14 cellular contexts compared by ENCODE assay signal in the genomic region with DNA sequence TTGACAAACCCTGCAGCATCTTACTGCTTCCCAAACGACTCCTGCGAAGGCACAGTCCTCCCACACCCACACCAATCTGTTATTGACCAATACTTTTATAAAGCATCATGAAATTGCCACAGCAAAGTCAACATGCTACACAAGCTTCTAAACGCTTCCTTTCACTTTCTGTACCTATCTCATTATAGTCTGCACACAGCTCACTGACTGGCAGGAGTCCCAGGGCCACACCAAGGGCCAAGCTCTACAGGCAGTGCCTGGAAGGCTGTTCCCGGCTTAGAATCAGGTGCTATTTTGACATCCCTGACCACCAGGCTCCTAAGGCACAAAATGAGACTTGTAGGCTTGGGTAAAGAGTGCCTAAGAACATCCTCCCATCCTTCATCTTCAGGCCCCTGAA. TPM values are rescaled to one million over a fixed set of nuclear protein-coding genes. Genes with fewer than 3 reads are reported as not detected.
DNase-seq lines count a peak whose midpoint lies in the region; TF ChIP-seq lines count a peak whose summit lies in the region.
"Had no signal": no experiment of that assay in that cellular context is flagged by ENCODE, and none has a peak within 500 bp of the region (broad histone marks: within the 10 kb centered on the region; RNA-seq: fewer than 3 reads in every experiment).

No MANE protein-coding gene starts in this region.

- no peak overlapping the region for H3K4me3 Mint-ChIP-seq in activated CD4-positive, alpha-beta T cell treated with anti-CD3 and anti-CD28 coated beads, Interleukin-2, amount 10 ng/mL, durations not matched to agents 7 days and 5 days
- no peak overlapping the region for H3K4me3 Mint-ChIP-seq in T-helper 2 cell treated with Interferon-gamma antibody and Interleukin-4, amounts not matched to agents 5 μg/mL and 100 μg/mL, for 36 hours

- no peak for DNase-seq in activated CD4-positive, alpha-beta T cell treated with anti-CD3 and anti-CD28 coated beads, Interleukin-2, amount 10 ng/mL, durations not matched to agents 7 days and 5 days
- DNase-seq in activated CD4-positive, alpha-beta T cell treated with anti-CD3 and anti-CD28 coated beads for 1 hour: no peak
- DNase-seq in T-helper 2 cell treated with Interferon-gamma antibody and Interleukin-4, amounts not matched to agents 5 μg/mL and 100 μg/mL, for 36 hours (ENCODE audit: low spot score): no peak
- DNase-seq in left ventricle myocardium inferior (peak; percentile 60), renal cortical epithelial cell (ENCODE audit: low read depth) (peak; percentile 19), GDM1 (lab: John Stamatoyannopoulos, UW) (no peak), SKM-1 treated with dmso at 0.1 percent for 144 hours (lab: John Stamatoyannopoulos, UW; ENCODE audit: unreplicated experiment) (no peak), coronary artery (ENCODE audit: low spot score) (no peak)
- DNase-seq: erythroblast; NCI-H1092 treated with DMSO at 0.1 percent for 48 hours; NCI-H82; SK-N-SH; stimulated activated naive CD4-positive, alpha-beta T cell treated with Interleukin-2 at 50 U/mL for 16 hours had no signal

- POLR2A ChIA-PET in activated CD4-positive, alpha-beta T cell treated with anti-CD3 and anti-CD28 coated beads, Interleukin-2, amount 10 ng/mL, durations not matched to agents 7 days and 5 days (lab: Charles Lee): no interaction called here

- no peaks in the 10 kb centered on the region for H3K27me3 ChIP-seq in left ventricle myocardium inferior (ENCODE audit: low read depth)

- H3K27ac Mint-ChIP-seq in activated CD4-positive, alpha-beta T cell treated with anti-CD3 and anti-CD28 coated beads, Interleukin-2, amount 10 ng/mL, durations not matched to agents 7 days and 5 days: peak overlapping the region; percentile 80
- peak overlapping the region; percentile 64 for H3K27ac Mint-ChIP-seq in T-helper 2 cell treated with Interferon-gamma antibody and Interleukin-4, amounts not matched to agents 5 μg/mL and 100 μg/mL, for 36 hours

- intact Hi-C loops in left ventricle myocardium inferior (cut with micrococcal nuclease): no loop called here

- TF ChIP-seq CTCF in left ventricle myocardium inferior (IDR thresholded peaks at IDR 0.05; ENCODE audit: borderline replicate concordance) (no peak), coronary artery (IDR thresholded peaks at IDR 0.05) (no peak)

- H3K4me3 ChIP-seq in left ventricle myocardium inferior (no peak overlapping the region), coronary artery (no peak overlapping the region)

- H3K4me1 Mint-ChIP-seq in activated CD4-positive, alpha-beta T cell treated with anti-CD3 and anti-CD28 coated beads, Interleukin-2, amount 10 ng/mL, durations not matched to agents 7 days and 5 days: peaks cover 61% of the 10 kb centered on the region
- peaks cover 42% of the 10 kb centered on the region for H3K4me1 Mint-ChIP-seq in T-helper 2 cell treated with Interferon-gamma antibody and Interleukin-4, amounts not matched to agents 5 μg/mL and 100 μg/mL, for 36 hours (ENCODE audit: low read depth)

- peaks cover 75% of the 10 kb centered on the region for H3K36me3 Mint-ChIP-seq in activated CD4-positive, alpha-beta T cell treated with anti-CD3 and anti-CD28 coated beads, Interleukin-2, amount 10 ng/mL, durations not matched to agents 7 days and 5 days (ENCODE audit: low read depth)
- H3K36me3 Mint-ChIP-seq in T-helper 2 cell treated with Interferon-gamma antibody and Interleukin-4, amounts not matched to agents 5 μg/mL and 100 μg/mL, for 36 hours (ENCODE audit: low read depth): peaks cover 64% of the 10 kb centered on the region

- CTCF ChIA-PET in activated CD4-positive, alpha-beta T cell treated with anti-CD3 and anti-CD28 coated beads, Interleukin-2, amount 10 ng/mL, durations not matched to agents 7 days and 5 days (lab: Charles Lee): interaction anchor here (0.9 kb wide), 2 partner anchors 8 to 12 kb away, joined by 3 read pairs; no protein-coding TSS in a partner anchor

- no peaks in the 10 kb centered on the region for H3K9me3 ChIP-seq in left ventricle myocardium inferior (replicated peaks)
- H3K9me3 ChIP-seq: SK-N-SH had no signal

- no peaks in the 10 kb centered on the region for H3K27me3 Mint-ChIP-seq in activated CD4-positive, alpha-beta T cell treated with anti-CD3 and anti-CD28 coated beads, Interleukin-2, amount 10 ng/mL, durations not matched to agents 7 days and 5 days
- H3K27me3 Mint-ChIP-seq in T-helper 2 cell treated with Interferon-gamma antibody and Interleukin-4, amounts not matched to agents 5 μg/mL and 100 μg/mL, for 36 hours (ENCODE audit: low read depth): no peaks in the 10 kb centered on the region

- H3K36me3 ChIP-seq in left ventricle myocardium inferior: peaks cover 60% of the 10 kb centered on the region

- no peaks in the 10 kb centered on the region for H3K9me3 Mint-ChIP-seq in activated CD4-positive, alpha-beta T cell treated with anti-CD3 and anti-CD28 coated beads, Interleukin-2, amount 10 ng/mL, durations not matched to agents 7 days and 5 days
- H3K9me3 Mint-ChIP-seq in T-helper 2 cell treated with Interferon-gamma antibody and Interleukin-4, amounts not matched to agents 5 μg/mL and 100 μg/mL, for 36 hours: no peaks in the 10 kb centered on the region

- peaks cover 47% of the 10 kb centered on the region for H3K4me1 ChIP-seq in left ventricle myocardium inferior

- H3K27ac ChIP-seq in left ventricle myocardium inferior (replicated peaks) (no peak overlapping the region), coronary artery (no peak overlapping the region)

RNA-seq across cellular contexts. Expression of gene USP7, which starts 39.5 kb away (rescaled TPM):
- total RNA-seq in activated CD4-positive, alpha-beta T cell treated with anti-CD3 and anti-CD28 coated beads, Interleukin-2, amount 10 ng/mL, durations not matched to agents 7 days and 5 days: 100 to 1,000 TPM; 157 to 160 TPM
- total RNA-seq in left ventricle myocardium inferior (54.7 TPM), renal cortical epithelial cell (34.6 and 70.4 TPM in 2 replicates)

RNA-seq across cellular contexts. Expression of gene LITAFD, which starts 42.1 kb away (rescaled TPM):
- total RNA-seq in activated CD4-positive, alpha-beta T cell treated with anti-CD3 and anti-CD28 coated beads, Interleukin-2, amount 10 ng/mL, durations not matched to agents 7 days and 5 days: not detected
- total RNA-seq in left ventricle myocardium inferior (not detected), renal cortical epithelial cell (not detected in 2 replicates)
- total RNA-seq: A673 had no signal

RNA-seq across cellular contexts. Expression of gene CARHSP1, which starts 55.4 kb away (rescaled TPM):
- 100 to 1,000 TPM; 172 to 189 TPM for total RNA-seq in activated CD4-positive, alpha-beta T cell treated with anti-CD3 and anti-CD28 coated beads, Interleukin-2, amount 10 ng/mL, durations not matched to agents 7 days and 5 days
- total RNA-seq in left ventricle myocardium inferior: 23.9 TPM
- total RNA-seq in renal cortical epithelial cell: 125 and 303 TPM in 2 replicates

Comparison
In these comparisons a context has a peak if more than half of its experiments do, and no peak if none do; other contexts are left out.
1. DNase-seq: peak in left ventricle myocardium inferior (single experiment) and renal cortical epithelial cell (single experiment); none in activated CD4-positive, alpha-beta T cell treated with anti-CD3 and anti-CD28 coated beads, Interleukin-2, amount 10 ng/mL, durations not matched to agents 7 days and 5 days (single experiment), activated CD4-positive, alpha-beta T cell treated with anti-CD3 and anti-CD28 coated beads for 1 hour (single experiment), T-helper 2 cell treated with Interferon-gamma antibody and Interleukin-4, amounts not matched to agents 5 μg/mL and 100 μg/mL, for 36 hours (single experiment), GDM1 (single experiment), SKM-1 treated with dmso at 0.1 percent for 144 hours (single experiment) and coronary artery (single experiment).